ENCODE assay signal across 22 cellular contexts in the genomic region with DNA sequence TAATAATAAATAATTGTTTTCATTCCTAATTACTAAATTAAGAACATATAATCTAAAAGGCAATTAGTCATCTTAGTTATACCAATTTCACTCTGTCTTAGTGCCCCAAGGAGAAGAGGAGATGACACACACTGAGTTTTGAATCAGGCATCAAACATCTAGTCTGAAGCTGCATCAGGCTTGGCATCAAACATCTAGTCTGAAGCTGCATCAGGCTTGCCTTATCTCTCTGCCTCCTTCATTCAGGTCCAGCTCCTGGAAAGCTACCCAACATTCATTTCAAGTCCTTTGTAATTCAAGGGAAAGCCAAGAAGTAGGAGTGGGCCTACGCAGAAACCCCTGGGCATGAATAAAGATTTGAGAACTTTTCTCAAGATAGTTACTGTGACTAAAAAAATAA.
DNase-seq lines count a peak whose midpoint lies in the region; FAIRE-seq and TF ChIP-seq lines count a peak whose summit lies in the region.
"Had no signal": no experiment of that assay in that cellular context is flagged by ENCODE, and none has a peak within 500 bp of the region (broad histone marks: within the 10 kb centered on the region; RNA-seq: fewer than 3 reads in every experiment).

No MANE protein-coding gene starts in this region.

- peaks cover 33% of the 10 kb centered on the region for H4K20me1 ChIP-seq in SK-N-SH (ENCODE audit: insufficient read depth)

- no peak overlapping the region for H2AK5ac ChIP-seq in neuronal stem cell (ENCODE audit: low read depth, low read length)
- no peak overlapping the region for H2AK5ac ChIP-seq in mesendoderm (ENCODE audit: low read length)

- TF ChIP-seq CTCF in fibroblast of mammary gland (conservative IDR thresholded peaks at IDR 0.05; ENCODE audit: control insufficient read depth, insufficient read depth, low read depth, low read length), result no peak
- no peak for TF ChIP-seq CTCF in SK-N-SH (IDR thresholded peaks at IDR 0.05)

- no peak overlapping the region for H4K91ac ChIP-seq in neuronal stem cell (ENCODE audit: low read depth, low read length, poor library complexity)

- no peak for TF ChIP-seq RAD21 in SK-N-SH (IDR thresholded peaks at IDR 0.05; ENCODE audit: low read length)

- DNase-seq in GM19239 (ENCODE audit: insufficient read length, low spot score) (no peak), RPMI7951 (ENCODE audit: low read depth) (peak; percentile 38), fibroblast of mammary gland (ENCODE audit: low read depth) (peak; percentile 68), neuronal stem cell (ENCODE audit: low spot score) (no peak), NCI-H1105 (lab: John Stamatoyannopoulos, UW) (no peak), SK-N-SH (no peak), mesendoderm (no peak), amygdala (lab: John Stamatoyannopoulos, UW) (no peak)
- DNase-seq: activated CD4-positive, alpha-beta T cell treated with anti-CD3 and anti-CD28 coated beads, Interleukin-2, amount 10 ng/mL, durations not matched to agents 24 days and 14 days; activated naive CD8-positive, alpha-beta T cell treated with anti-CD3 and anti-CD28 coated beads for 36 hours; DMS 273 treated with DMSO at 0.1 percent for 48 hours; GDM1; kidney glomerular epithelial cell; NCI-H1417; NCI-H748 treated with DMSO at 0.1 percent for 48 hours; psoas muscle; stimulated activated CD4-positive, alpha-beta T cell treated with anti-CD3 and anti-CD28 coated beads, Interleukin-2, amount 100 ng/mL, for 24 hours; stimulated activated naive CD4-positive, alpha-beta T cell; SW 1271 had no signal

- no peak overlapping the region for H3K56ac ChIP-seq in mesendoderm (ENCODE audit: low read length)

- H3K14ac ChIP-seq in neuronal stem cell (ENCODE audit: low read length), result no peak overlapping the region

- H3K4ac ChIP-seq in neuronal stem cell (ENCODE audit: low read length) (no peak overlapping the region), mesendoderm (ENCODE audit: low read depth, low read length) (no peak overlapping the region)

- H3K9ac ChIP-seq in neuronal stem cell (ENCODE audit: low read depth, low read length, poor library complexity), result no peak overlapping the region
- H3K9ac ChIP-seq in SK-N-SH, result no peak overlapping the region
- no peak overlapping the region for H3K9ac ChIP-seq in mesendoderm (ENCODE audit: low read length)

- H3F3A ChIP-seq in SK-N-SH (replicated peaks; ENCODE audit: insufficient read depth), result peaks cover 25% of the 10 kb centered on the region

- no peak for TF ChIP-seq EP300 in SK-N-SH (IDR thresholded peaks at IDR 0.05; ENCODE audit: borderline replicate concordance in 1 of 2, low read depth in 1 of 2, low read length in 1 of 2)

- H3K4me1 ChIP-seq in neuronal stem cell (ENCODE audit: control insufficient read depth in 2 of 2, insufficient read depth in 1 of 2, low read depth in 1 of 2, low read length in 2 of 2) (peaks cover 15 to 20% of the 10 kb centered on the region in 2 donors), SK-N-SH (ENCODE audit: control insufficient read depth in 1 of 2, insufficient read depth in 2 of 2, low read depth in 1 of 2, low read length in 1 of 2) (peaks cover 9% of the 10 kb centered on the region in 2 experiments; a peak in 2 of 4 replicates), mesendoderm (ENCODE audit: control insufficient read depth, low read depth, low read length) (no peaks in the 10 kb centered on the region)

- no peak overlapping the region for H3K4me2 ChIP-seq in neuronal stem cell (ENCODE audit: insufficient read depth, low read length, poor library complexity, severe bottlenecking)
- no peak overlapping the region for H3K4me2 ChIP-seq in SK-N-SH
- no peak overlapping the region for H3K4me2 ChIP-seq in mesendoderm (ENCODE audit: low read length)

- H3K79me1 ChIP-seq in neuronal stem cell (ENCODE audit: low read depth, low read length) (no peaks in the 10 kb centered on the region), mesendoderm (ENCODE audit: low read length) (peaks cover 11% of the 10 kb centered on the region)

- no peak overlapping the region for H4K5ac ChIP-seq in mesendoderm (ENCODE audit: low read length)

- FAIRE-seq in GM19239 (lab: Jason Lieb, UNC), result peak; percentile 28

- H2BK120ac ChIP-seq in neuronal stem cell (ENCODE audit: low read depth, low read length) (no peak overlapping the region), mesendoderm (ENCODE audit: low read depth, low read length) (no peak overlapping the region)

- peaks cover 100% of the 10 kb centered on the region for H3K79me2 ChIP-seq in SK-N-SH (ENCODE audit: insufficient read depth)
- H3K79me2 ChIP-seq in mesendoderm (ENCODE audit: control insufficient read depth, insufficient read depth, low read length), result peaks cover 3% of the 10 kb centered on the region

- H3K18ac ChIP-seq in neuronal stem cell (ENCODE audit: low read length) (no peak overlapping the region), mesendoderm (ENCODE audit: low read length) (no peak overlapping the region)

- peak overlapping the region; percentile 94 for H3K27ac ChIP-seq in neuronal stem cell (replicated peaks; ENCODE audit: low read length)
- peak overlapping the region in 1 of 2 experiments; percentile 59; a peak in 2 of 4 replicates for H3K27ac ChIP-seq in SK-N-SH (ENCODE audit: low read depth in 2 of 2, low read length in 1 of 2)
- H3K27ac ChIP-seq in mesendoderm (ENCODE audit: low read depth, low read length), result no peak overlapping the region
- H3K27ac ChIP-seq: epithelial cell of prostate, psoas muscle, thoracic aorta had no signal

- POLR2A ChIA-PET in SK-N-SH (lab: Yijun Ruan, JAX), result no interaction called here

- CTCF ChIA-PET in SK-N-SH (lab: Yijun Ruan, JAX), result no interaction called here

- H2BK12ac ChIP-seq in neuronal stem cell (ENCODE audit: low read length), result no peak overlapping the region

- H3K9me2 ChIP-seq in SK-N-SH, result no peaks in the 10 kb centered on the region

- H4K8ac ChIP-seq in neuronal stem cell (ENCODE audit: low read depth, low read length), result no peak overlapping the region
- no peak overlapping the region for H4K8ac ChIP-seq in mesendoderm (ENCODE audit: low read depth, low read length)

- H3K27me3 ChIP-seq in neuronal stem cell (ENCODE audit: control insufficient read depth in 3 of 3, insufficient read depth in 3 of 3, low read depth in 1 of 3, low read length in 3 of 3) (no peaks in the 10 kb centered on the region), SK-N-SH (ENCODE audit: insufficient read depth) (no peaks in the 10 kb centered on the region), mesendoderm (ENCODE audit: insufficient read depth, low read length, poor library complexity) (no peaks in the 10 kb centered on the region)

- peaks cover 0 to 7% of the 10 kb centered on the region in 2 donors for H3K36me3 ChIP-seq in neuronal stem cell (replicated peaks in 1 of 2; ENCODE audit: control insufficient read depth in 2 of 2, insufficient read depth in 2 of 2, low read length in 2 of 2)
- H3K36me3 ChIP-seq in SK-N-SH (replicated peaks in 1 of 2; ENCODE audit: control insufficient read depth in 1 of 2, insufficient read depth in 2 of 2, low read length in 1 of 2), result peaks cover 0 to 15% of the 10 kb centered on the region in 2 experiments
- H3K36me3 ChIP-seq in mesendoderm (ENCODE audit: control insufficient read depth, insufficient read depth, low read length), result no peaks in the 10 kb centered on the region
- H3K36me3 ChIP-seq: thoracic aorta had no signal

- no peak overlapping the region for H2BK15ac ChIP-seq in neuronal stem cell (ENCODE audit: low read length)
- H2BK15ac ChIP-seq in mesendoderm (replicated peaks; ENCODE audit: low read depth), result no peak overlapping the region

- H3K9me3 ChIP-seq in neuronal stem cell (replicated peaks in 1 of 2; ENCODE audit: control insufficient read depth in 2 of 2, insufficient read depth in 1 of 2, low read depth in 1 of 2, low read length in 2 of 2), result peaks cover 0 to 26% of the 10 kb centered on the region in 2 donors
- H3K9me3 ChIP-seq in SK-N-SH, result no peaks in the 10 kb centered on the region
- H3K9me3 ChIP-seq: psoas muscle, thoracic aorta had no signal

- H2AFZ ChIP-seq in neuronal stem cell (ENCODE audit: low read length) (no peak overlapping the region), SK-N-SH (ENCODE audit: low read depth) (no peak overlapping the region)
- H2AFZ ChIP-seq: GM23338 had no signal

- H3K4me3 ChIP-seq in fibroblast of mammary gland (ENCODE audit: control insufficient read depth, low read depth, low read length) (no peak overlapping the region), neuronal stem cell (ENCODE audit: low read length in 2 of 2) (no peak overlapping the region), SK-N-SH (ENCODE audit: low read depth in 2 of 2, low read length in 1 of 2) (no peak overlapping the region), mesendoderm (ENCODE audit: low read length) (no peak overlapping the region)
- H3K4me3 ChIP-seq: GM23338, psoas muscle, thoracic aorta had no signal

- H3K23ac ChIP-seq in neuronal stem cell (ENCODE audit: low read depth, low read length, poor library complexity) (no peak overlapping the region), mesendoderm (ENCODE audit: low read length) (no peak overlapping the region)

- H2BK5ac ChIP-seq in neuronal stem cell (ENCODE audit: low read length) (no peak overlapping the region), mesendoderm (ENCODE audit: low read length) (no peak overlapping the region)

- WGBS in neuronal stem cell (ENCODE audit: extremely low coverage in 2 of 2, insufficient read length in 2 of 2, insufficient replicate concordance in 1 of 2), 2 donors, result no CpG with 5 or more reads among the region's 1 CpG
- WGBS in SK-N-SH (ENCODE audit: low lambda C conversion rate), result 96% methylated on average over 1 of the region's 1 CpG
- no CpG with 5 or more reads among the region's 1 CpG for WGBS in mesendoderm (ENCODE audit: extremely low coverage, insufficient coverage, low lambda C conversion rate)

TF ChIP-seq in SK-N-SH, 30 proteins besides CTCF, POLR2A, EP300 and RAD21 (continues in another document):
- TF ChIP-seq EZH2phosphoT487 (IDR thresholded peaks at IDR 0.05; ENCODE audit: borderline replicate concordance, low read depth) (no peak), GABPA (IDR thresholded peaks at IDR 0.05; ENCODE audit: low read depth) (no peak), PBX3 (IDR thresholded peaks at IDR 0.05) (no peak), NFIC (IDR thresholded peaks at IDR 0.05; ENCODE audit: borderline replicate concordance) (no peak), FOSL2 (IDR thresholded peaks at IDR 0.05; ENCODE audit: borderline replicate concordance, low read depth) (no peak), GATA2 (CRISPR knock-in tag; IDR thresholded peaks at IDR 0.05) (no peak)

Comparison
In these comparisons a context has a peak if more than half of its experiments do, and no peak if none do; other contexts are left out.
1. DNase-seq: peak in RPMI7951 (single experiment) and fibroblast of mammary gland (single experiment); none in GM19239 (single experiment), neuronal stem cell (single experiment), NCI-H1105 (single experiment), SK-N-SH (single experiment), mesendoderm (single experiment) and amygdala (0 of 56).